Comparison of ENCODE assay signal across 27 cellular contexts in genomic region chr18:13253786-13254755, GRCh38. TPM values are rescaled to one million over a fixed set of nuclear protein-coding genes. Genes with fewer than 3 reads are reported as not detected.
DNase-seq lines count a peak whose midpoint lies in the region; ATAC-seq, FAIRE-seq and TF ChIP-seq lines count a peak whose summit lies in the region.
"Had no signal": no experiment of that assay in that cellular context is flagged by ENCODE, and none has a peak within 500 bp of the region (broad histone marks: within the 10 kb centered on the region; RNA-seq: fewer than 3 reads in every experiment).

No MANE protein-coding gene starts in this region.

- intact Hi-C loops in kidney (cut with DNase I), result no loop called here

- ATAC-seq in SK-N-SH treated with all-trans-retinoic acid at 6 μM for 48 hours (no peak), GM19463 (IDR thresholded peaks at IDR 0.05; ENCODE audit: unreplicated experiment) (no peak)
- ATAC-seq: gastrocnemius medialis; K562; stimulated activated naive CD8-positive, alpha-beta T cell treated with anti-CD3 and anti-CD28 coated beads, Interleukin-15, Interleukin-2, amounts not matched to agents 100 U/mL and 50 U/mL, for 24 hours; WTC11 had no signal

- no peaks in the 10 kb centered on the region for H3F3A ChIP-seq in SK-N-SH (replicated peaks; ENCODE audit: insufficient read depth)

- no peaks in the 10 kb centered on the region for H3K27me3 Mint-ChIP-seq in T-helper 2 cell treated with Interferon-gamma antibody and Interleukin-4, amounts not matched to agents 5 μg/mL and 100 μg/mL, for 36 hours (ENCODE audit: low read depth)
- H3K27me3 Mint-ChIP-seq: CD4-positive, alpha-beta memory T cell had no signal

- H3K4me3 ChIP-seq in SK-N-SH (ENCODE audit: low read depth in 2 of 2, low read length in 1 of 2) (no peak overlapping the region), kidney (ENCODE audit: low read length in 2 of 2) (no peak overlapping the region), trophoblast cell (ENCODE audit: low read depth, low read length) (no peak overlapping the region)
- H3K4me3 ChIP-seq: esophagus squamous epithelium, gastrocnemius medialis, hepatocyte, K562, thoracic aorta had no signal

- no peak overlapping the region for H3K18ac ChIP-seq in trophoblast cell (ENCODE audit: low read length)

- no peak overlapping the region for H3K4ac ChIP-seq in trophoblast cell (ENCODE audit: low read depth, low read length)

- no peak for TF ChIP-seq EP300 in SK-N-SH (IDR thresholded peaks at IDR 0.05; ENCODE audit: borderline replicate concordance in 1 of 2, low read depth in 1 of 2, low read length in 1 of 2)

- H3K36me3 ChIP-seq in SK-N-SH (replicated peaks in 1 of 2; ENCODE audit: control insufficient read depth in 1 of 2, insufficient read depth in 2 of 2, low read length in 1 of 2) (no peaks in the 10 kb centered on the region), kidney (ENCODE audit: control insufficient read depth in 1 of 2, insufficient read depth in 2 of 2, low read length in 2 of 2) (no peaks in the 10 kb centered on the region), trophoblast cell (ENCODE audit: control insufficient read depth in 1 of 2, insufficient read depth in 2 of 2, low read length in 2 of 2) (no peaks in the 10 kb centered on the region)
- H3K36me3 ChIP-seq: esophagus squamous epithelium, gastrocnemius medialis, neutrophil, thoracic aorta had no signal

- H3K79me2 ChIP-seq in SK-N-SH (ENCODE audit: insufficient read depth), result no peaks in the 10 kb centered on the region
- no peaks in the 10 kb centered on the region for H3K79me2 ChIP-seq in trophoblast cell (ENCODE audit: control insufficient read depth, insufficient read depth, low read length, poor library complexity)
- H3K79me2 ChIP-seq: hepatocyte had no signal

- H3K9me3 ChIP-seq in SK-N-SH (no peaks in the 10 kb centered on the region), kidney (ENCODE audit: control insufficient read depth in 1 of 2, low read length in 2 of 2) (no peaks in the 10 kb centered on the region), trophoblast cell (ENCODE audit: insufficient read depth, low read depth, low read length) (peaks cover 2% of the 10 kb centered on the region)
- H3K9me3 ChIP-seq: esophagus squamous epithelium, gastrocnemius medialis, neutrophil, thoracic aorta had no signal

- no peak for TF ChIP-seq RAD21 in SK-N-SH (IDR thresholded peaks at IDR 0.05; ENCODE audit: low read length)

- H4K91ac ChIP-seq in trophoblast cell (ENCODE audit: low read depth, low read length), result no peak overlapping the region

- TF ChIP-seq CTCF in SK-N-SH (IDR thresholded peaks at IDR 0.05) (no peak), kidney (IDR thresholded peaks at IDR 0.05; ENCODE audit: borderline replicate concordance, extremely low read depth, insufficient read depth) (no peak)

- H2AK5ac ChIP-seq in trophoblast cell (ENCODE audit: low read length), result no peak overlapping the region

- H2BK5ac ChIP-seq in trophoblast cell (ENCODE audit: low read depth, low read length, poor library complexity), result no peak overlapping the region

- no peak overlapping the region for H3K4me3 Mint-ChIP-seq in T-helper 2 cell treated with Interferon-gamma antibody and Interleukin-4, amounts not matched to agents 5 μg/mL and 100 μg/mL, for 36 hours
- H3K4me3 Mint-ChIP-seq: CD4-positive, alpha-beta memory T cell; WTC11 had no signal

- H3K79me1 ChIP-seq in trophoblast cell (ENCODE audit: low read length), result no peaks in the 10 kb centered on the region

- H3K36me3 Mint-ChIP-seq in T-helper 2 cell treated with Interferon-gamma antibody and Interleukin-4, amounts not matched to agents 5 μg/mL and 100 μg/mL, for 36 hours (ENCODE audit: low read depth), result no peaks in the 10 kb centered on the region
- H3K36me3 Mint-ChIP-seq: CD4-positive, alpha-beta memory T cell; WTC11 had no signal

- H3K27me3 ChIP-seq in SK-N-SH (ENCODE audit: insufficient read depth), result no peaks in the 10 kb centered on the region
- H3K27me3 ChIP-seq in trophoblast cell (ENCODE audit: insufficient read depth, low read length), result no peaks in the 10 kb centered on the region
- H3K27me3 ChIP-seq: esophagus squamous epithelium, gastrocnemius medialis, hepatocyte, neutrophil had no signal

- no peaks in the 10 kb centered on the region for H3K9me3 Mint-ChIP-seq in T-helper 2 cell treated with Interferon-gamma antibody and Interleukin-4, amounts not matched to agents 5 μg/mL and 100 μg/mL, for 36 hours
- H3K9me3 Mint-ChIP-seq: CD4-positive, alpha-beta memory T cell; WTC11 had no signal

- H3K9me2 ChIP-seq in SK-N-SH, result no peaks in the 10 kb centered on the region

- no peak overlapping the region for H3K9ac ChIP-seq in SK-N-SH
- no peak overlapping the region for H3K9ac ChIP-seq in kidney (ENCODE audit: low read length in 2 of 2)
- no peak overlapping the region for H3K9ac ChIP-seq in trophoblast cell (ENCODE audit: low read length)

- no peaks in the 10 kb centered on the region for H3K4me1 Mint-ChIP-seq in T-helper 2 cell treated with Interferon-gamma antibody and Interleukin-4, amounts not matched to agents 5 μg/mL and 100 μg/mL, for 36 hours (ENCODE audit: low read depth)

- POLR2A ChIA-PET in SK-N-SH (lab: Yijun Ruan, JAX), result no interaction called here

- peak overlapping the region; percentile 22 for H3K23ac ChIP-seq in trophoblast cell (ENCODE audit: low read length)

- H3K4me2 ChIP-seq in SK-N-SH (no peak overlapping the region), trophoblast cell (ENCODE audit: low read length) (no peak overlapping the region)
- H3K4me2 ChIP-seq: hepatocyte had no signal

- H3K27ac Mint-ChIP-seq in T-helper 2 cell treated with Interferon-gamma antibody and Interleukin-4, amounts not matched to agents 5 μg/mL and 100 μg/mL, for 36 hours, result no peak overlapping the region
- H3K27ac Mint-ChIP-seq: WTC11 had no signal

- H2AFZ ChIP-seq in SK-N-SH (ENCODE audit: low read depth), result no peak overlapping the region
- H2AFZ ChIP-seq in trophoblast cell (ENCODE audit: insufficient read depth, low read length, poor library complexity), result no peak overlapping the region
- H2AFZ ChIP-seq: hepatocyte had no signal

- no peak overlapping the region for H3K14ac ChIP-seq in trophoblast cell (ENCODE audit: low read length)

- no peak overlapping the region for H4K8ac ChIP-seq in trophoblast cell (ENCODE audit: low read depth, low read length)

- peak; percentile 45 for DNase-seq in SK-N-SH
- DNase-seq in ELF-1 (ENCODE audit: low read depth, low spot score), result peak; percentile 41
- peak; percentile 54 for DNase-seq in kidney
- DNase-seq in trophoblast cell, result no peak
- DNase-seq in T-helper 2 cell treated with Interferon-gamma antibody and Interleukin-4, amounts not matched to agents 5 μg/mL and 100 μg/mL, for 36 hours (ENCODE audit: low spot score), result no peak
- no peak for DNase-seq in SIG-M5 treated with dmso at 0.1 percent for 504 hours (lab: John Stamatoyannopoulos, UW; ENCODE audit: unreplicated experiment)
- DNase-seq: activated CD4-positive, alpha-beta T cell treated with anti-CD3 and anti-CD28 coated beads, Interleukin-2, amount 50 U/mL, for 48 hours; activated naive CD4-positive, alpha-beta T cell treated with Interleukin-2 at 50 U/mL for 16 hours; amniotic stem cell; CD4-positive, alpha-beta memory T cell; cortex of kidney; DMS 273 treated with DMSO at 0.1 percent for 48 hours; esophagus squamous epithelium; gastrocnemius medialis; NCI-H1417 treated with DMSO at 0.1 percent for 48 hours; NCI-H82; stimulated activated CD4-positive, alpha-beta T cell treated with anti-CD3 and anti-CD28 coated beads, Interleukin-4, amount 100 ng/mL, for 4 hours; stimulated activated naive CD8-positive, alpha-beta T cell treated with anti-CD3 and anti-CD28 coated beads, Interleukin-15, Interleukin-2, amounts not matched to agents 100 U/mL and 50 U/mL, for 24 hours; T-helper 9 cell had no signal

- H2BK120ac ChIP-seq in trophoblast cell (ENCODE audit: insufficient read depth, low read length, poor library complexity), result no peak overlapping the region

- H4K20me1 ChIP-seq in SK-N-SH (ENCODE audit: insufficient read depth), result no peaks in the 10 kb centered on the region

- H4K12ac ChIP-seq in trophoblast cell (ENCODE audit: low read depth, low read length), result no peak overlapping the region

- H3K4me1 ChIP-seq in SK-N-SH (ENCODE audit: control insufficient read depth in 1 of 2, insufficient read depth in 2 of 2, low read depth in 1 of 2, low read length in 1 of 2) (peaks cover 0 to 24% of the 10 kb centered on the region in 2 experiments; a peak in 1 of 4 replicates), kidney (ENCODE audit: control insufficient read depth in 1 of 2, insufficient read depth in 1 of 2, low read depth in 1 of 2, low read length in 2 of 2) (peaks cover 5% of the 10 kb centered on the region in 2 donors), trophoblast cell (ENCODE audit: control insufficient read depth in 1 of 2, insufficient read depth in 2 of 2, low read length in 2 of 2) (peaks cover 0 to 1% of the 10 kb centered on the region in 2 experiments)

- no peak overlapping the region for H2BK12ac ChIP-seq in trophoblast cell (ENCODE audit: low read length)

- no peak for FAIRE-seq in kidney (lab: Jason Lieb, UNC)
- FAIRE-seq: K562 had no signal

- CTCF ChIA-PET in SK-N-SH (lab: Yijun Ruan, JAX), result interaction anchor here (0.6 to 1.3 kb wide), 3 partner anchors 11 to 141 kb away, joined by 3 to 4 read pairs (median 3); no protein-coding TSS in a partner anchor

- H3K27ac ChIP-seq in SK-N-SH (ENCODE audit: low read depth in 2 of 2, low read length in 1 of 2) (peak overlapping the region in 1 of 2 experiments; percentile 6; a peak in 1 of 4 replicates), kidney (ENCODE audit: low read depth in 2 of 2, low read length in 2 of 2) (no peak overlapping the region), trophoblast cell (ENCODE audit: low read depth, low read length) (no peak overlapping the region)
- H3K27ac ChIP-seq: 22Rv1, esophagus squamous epithelium, gastrocnemius medialis, hepatocyte, neutrophil, thoracic aorta had no signal

- WGBS in SK-N-SH (ENCODE audit: low lambda C conversion rate), result 70% methylated on average over 24 of the region's 27 CpGs
- WGBS in trophoblast cell (ENCODE audit: extremely low coverage, insufficient coverage, insufficient read length), result no CpG with 5 or more reads among the region's 27 CpGs

TF ChIP-seq in SK-N-SH treated with all-trans-retinoic acid at 6 μM for 48 hours, 23 proteins besides CTCF, POLR2A, EP300 and RAD21 (continues in another document):
- TF ChIP-seq BACH2 (CRISPR knock-in tag; IDR thresholded peaks at IDR 0.05; ENCODE audit: borderline replicate concordance) (no peak), CSDC2 (CRISPR knock-in tag; IDR thresholded peaks at IDR 0.05) (no peak), ESRRG (CRISPR knock-in tag; IDR thresholded peaks at IDR 0.05) (no peak)

RNA-seq across cellular contexts. Expression of gene LDLRAD4, which starts 35.5 kb away (rescaled TPM):
- polyA plus RNA-seq in SK-N-SH (2012; rRNA removed), result 0.16 and 0.32 TPM in 2 replicates
- 0.15 and 0.20 TPM in 2 replicates for polyA plus RNA-seq in SK-N-SH (2012; cell fraction: cytosol; rRNA removed)
- polyA plus RNA-seq in SK-N-SH (2012; cell fraction: nucleus; rRNA removed), result 0.35 and 0.91 TPM in 2 replicates
- total RNA-seq in kidney, result 42.3 TPM
- 2.3 TPM for polyA plus RNA-seq in kidney (ENCODE audit: insufficient read depth, low read depth, low replicate concordance)
- 6.9 and 7.5 TPM in 2 replicates for polyA plus RNA-seq in trophoblast cell (2013)
- total RNA-seq: K562 had no signal

Comparison
In these comparisons a context has a peak if more than half of its experiments do, and no peak if none do; other contexts are left out.
1. DNase-seq: peak in SK-N-SH (single experiment), ELF-1 (single experiment) and kidney (single experiment); none in trophoblast cell (0 of 2), T-helper 2 cell treated with Interferon-gamma antibody and Interleukin-4, amounts not matched to agents 5 μg/mL and 100 μg/mL, for 36 hours (single experiment) and SIG-M5 treated with dmso at 0.1 percent for 504 hours (single experiment).